Comparison of ENCODE assay signal across 8 cellular contexts in genomic region chr12:93624595-93625294, GRCh38. TPM values are rescaled to one million over a fixed set of nuclear protein-coding genes. Genes with fewer than 3 reads are reported as not detected.
DNase-seq lines count a peak whose midpoint lies in the region; ATAC-seq and TF ChIP-seq lines count a peak whose summit lies in the region.

No MANE protein-coding gene starts in this region.

- DNase-seq in GM04503 (ENCODE audit: low read depth): peak; percentile 97
- peak; percentile 96 for DNase-seq in fibroblast of villous mesenchyme (ENCODE audit: low read depth)
- DNase-seq in pons (ENCODE audit: low spot score): no peak
- no peak for DNase-seq in C1 segment of cervical spinal cord (lab: John Stamatoyannopoulos, UW)
- DNase-seq in posterior vena cava (ENCODE audit: low spot score): no peak
- DNase-seq in NCI-H1930 (lab: John Stamatoyannopoulos, UW): no peak

- H3K9me3 ChIP-seq in HUES64 (ENCODE audit: insufficient read depth, low read depth, low read length): no peaks in the 10 kb centered on the region

- no peak for TF ChIP-seq CTCF in fibroblast of villous mesenchyme (IDR thresholded peaks at IDR 0.05; ENCODE audit: insufficient read depth, low read depth, low read length)

- peaks cover 5% of the 10 kb centered on the region; the same call in 1 of the 2 replicates for H3K4me1 ChIP-seq in HUES64 (ENCODE audit: insufficient read depth, low read length)

- 79% methylated on average over 2 of the region's 2 CpGs for WGBS in HUES64

- intact Hi-C loops in posterior vena cava (cut with DNase I): no loop called here

- H3K4me3 ChIP-seq in HUES64 (ENCODE audit: low read length) (no peak overlapping the region), fibroblast of villous mesenchyme (ENCODE audit: low read depth, low read length) (no peak overlapping the region)

- H3K27ac ChIP-seq in HUES64 (ENCODE audit: low read depth, low read length): peak overlapping the region; percentile 76

- no peaks in the 10 kb centered on the region for H3K27me3 ChIP-seq in HUES64 (ENCODE audit: insufficient read depth, low read length)

- no peak overlapping the region for H3K9ac ChIP-seq in HUES64 (ENCODE audit: low read depth, low read length)

- no peaks in the 10 kb centered on the region for H3K36me3 ChIP-seq in HUES64 (ENCODE audit: insufficient read depth, low read length)

- ATAC-seq in GM21723 (IDR thresholded peaks at IDR 0.05; ENCODE audit: unreplicated experiment): peak; percentile 82

RNA-seq across cellular contexts. Expression of gene SOCS2, which starts 52.3 kb away (rescaled TPM):
- polyA plus RNA-seq in HUES64 (2013, experiment 1 of 2): 38.3 TPM
- polyA plus RNA-seq in HUES64 (2013, experiment 2 of 2): 33.7 TPM
- total RNA-seq in fibroblast of villous mesenchyme (37.6 and 45.1 TPM in 2 replicates), posterior vena cava (10 to 100 TPM; 30.0 to 30.9 TPM)

RNA-seq across cellular contexts. Expression of gene CRADD, which starts 52.4 kb away (rescaled TPM):
- polyA plus RNA-seq in HUES64 (2013, experiment 1 of 2): 9.2 TPM
- 10.0 TPM for polyA plus RNA-seq in HUES64 (2013, experiment 2 of 2)
- 11.0 and 12.5 TPM in 2 replicates for total RNA-seq in fibroblast of villous mesenchyme
- 10 to 100 TPM; 21.6 to 22.0 TPM for total RNA-seq in posterior vena cava

Comparison
In these comparisons a context has a peak if more than half of its experiments do, and no peak if none do; other contexts are left out.
1. DNase-seq: peak in GM04503 (single experiment) and fibroblast of villous mesenchyme (single experiment); none in pons (single experiment), C1 segment of cervical spinal cord (0 of 14), posterior vena cava (single experiment) and NCI-H1930 (0 of 2).